In genomic region chr11:67422894-67423293, GRCh38 we compare ENCODE assay signal across 20 cellular contexts. TPM values are rescaled to one million over a fixed set of nuclear protein-coding genes. Genes with fewer than 3 reads are reported as not detected.
DNase-seq lines count a peak whose midpoint lies in the region; ATAC-seq and TF ChIP-seq lines count a peak whose summit lies in the region.
"Had no signal": no experiment of that assay in that cellular context is flagged by ENCODE, and none has a peak within 500 bp of the region (broad histone marks: within the 10 kb centered on the region; RNA-seq: fewer than 3 reads in every experiment).

No MANE protein-coding gene starts in this region.

- no peak overlapping the region for H3K27ac Mint-ChIP-seq in CD8-positive, alpha-beta T cell
- no peak overlapping the region for H3K27ac Mint-ChIP-seq in GM23338
- peak overlapping the region; percentile 5 to 36 for H3K27ac Mint-ChIP-seq in T-cell
- H3K27ac Mint-ChIP-seq: activated T-cell treated with anti-CD3 and anti-CD28 coated beads, Interleukin-2, amount 50 U/mL, for 72 hours had no signal

- H3K9me2 ChIP-seq in GM23338 (ENCODE audit: insufficient read depth) (no peaks in the 10 kb centered on the region), hepatocyte (replicated peaks; ENCODE audit: insufficient read depth) (no peaks in the 10 kb centered on the region)

- peaks cover 34% of the 10 kb centered on the region for H3K4me1 Mint-ChIP-seq in CD8-positive, alpha-beta T cell (ENCODE audit: low read depth)
- H3K4me1 Mint-ChIP-seq in GM23338 (peaks cover 9% of the 10 kb centered on the region; the same call in 2 of the 3 replicates), T-cell (peaks cover 36 to 50% (median 48%) of the 10 kb centered on the region in 3 donors)

- H3K36me3 ChIP-seq in CD8-positive, alpha-beta T cell (ENCODE audit: insufficient read depth, low read length) = no peaks in the 10 kb centered on the region
- H3K36me3 ChIP-seq in GM23338 (ENCODE audit: insufficient read depth) = no peaks in the 10 kb centered on the region
- H3K36me3 ChIP-seq in hepatocyte (replicated peaks; ENCODE audit: insufficient read depth, low read depth) = no peaks in the 10 kb centered on the region
- H3K36me3 ChIP-seq: BE2C, MG63, tibial artery had no signal

- no peak overlapping the region for H3K4me3 ChIP-seq in CD8-positive, alpha-beta T cell (ENCODE audit: low read depth, low read length)
- H3K4me3 ChIP-seq in GM23338 (no peak overlapping the region), hepatocyte (no peak overlapping the region)
- H3K4me3 ChIP-seq: MG63, skin epidermis, tibial artery had no signal

- H3K4me3 Mint-ChIP-seq in CD8-positive, alpha-beta T cell = peak overlapping the region; percentile 19
- H3K4me3 Mint-ChIP-seq in GM23338 (peak overlapping the region; percentile 4; the same call in 1 of the 3 replicates), T-cell (no peak overlapping the region)
- H3K4me3 Mint-ChIP-seq: activated T-cell treated with anti-CD3 and anti-CD28 coated beads, Interleukin-2, amount 50 U/mL, for 72 hours had no signal

- no peak for TF ChIP-seq CTCF in CD8-positive, alpha-beta T cell (IDR thresholded peaks at IDR 0.05)
- TF ChIP-seq CTCF in GM23338 (conservative IDR thresholded peaks at IDR 0.05; ENCODE audit: low read depth in 2 of 2) (no peak), hepatocyte (IDR thresholded peaks at IDR 0.05; ENCODE audit: poor library complexity) (no peak)

- intact Hi-C loops in CD8-positive, alpha-beta T cell (cut with DNase I, micrococcal nuclease) = loop anchor here in 1 of 2 experiments (5.0 kb wide), 1 partner anchor 384 kb away; no protein-coding TSS in a partner anchor

- no peaks in the 10 kb centered on the region for H3K9me3 ChIP-seq in CD8-positive, alpha-beta T cell (ENCODE audit: low read length)
- H3K9me3 ChIP-seq in hepatocyte (ENCODE audit: low read depth) = no peaks in the 10 kb centered on the region
- H3K9me3 ChIP-seq: BE2C, MG63, tibial artery had no signal

- peaks cover 5% of the 10 kb centered on the region for H3K36me3 Mint-ChIP-seq in CD8-positive, alpha-beta T cell
- H3K36me3 Mint-ChIP-seq in GM23338 (ENCODE audit: low read depth) (no peaks in the 10 kb centered on the region), T-cell (no peaks in the 10 kb centered on the region)

- CTCF ChIA-PET in CD8-positive, alpha-beta T cell (lab: Charles Lee) = interaction anchor here (0.6 to 1.4 kb wide), 4 partner anchors 15 to 132 kb away, joined by 3 to 4 read pairs (median 3); no protein-coding TSS in a partner anchor
- CTCF ChIA-PET in T-cell (lab: Charles Lee) = no interaction called here

- H3K9me3 Mint-ChIP-seq in CD8-positive, alpha-beta T cell = no peaks in the 10 kb centered on the region
- H3K9me3 Mint-ChIP-seq in GM23338 = no peaks in the 10 kb centered on the region; the same call in 2 of the 3 replicates
- no peaks in the 10 kb centered on the region for H3K9me3 Mint-ChIP-seq in T-cell
- H3K9me3 Mint-ChIP-seq: activated T-cell treated with anti-CD3 and anti-CD28 coated beads, Interleukin-2, amount 50 U/mL, for 72 hours had no signal

- ATAC-seq in CD8-positive, alpha-beta T cell = no peak
- ATAC-seq in GM23338 (no peak), T-cell (replicated peaks in 1 of 4) (no peak), HG03025 (IDR thresholded peaks at IDR 0.05; ENCODE audit: low FRiP score, unreplicated experiment) (no peak)
- ATAC-seq: activated T-cell treated with anti-CD3 and anti-CD28 coated beads, Interleukin-2, amount 50 U/mL, for 72 hours had no signal

- no peak for DNase-seq in CD8-positive, alpha-beta T cell
- DNase-seq in GM23338 (ENCODE audit: low spot score) (peak; percentile 38), T-cell (no peak), hepatocyte (ENCODE audit: low spot score) (peak; percentile 67), NCI-H774 (lab: John Stamatoyannopoulos, UW) (no peak), midbrain (lab: John Stamatoyannopoulos, UW) (no peak), cerebellar cortex (ENCODE audit: low spot score) (no peak)
- DNase-seq: activated CD4-positive, alpha-beta T cell treated with anti-CD3 and anti-CD28 coated beads for 4 hours; activated T-cell treated with anti-CD3 and anti-CD28 coated beads, Interleukin-2, amount 50 U/mL, for 72 hours; BE2C; MG63; NCI-H2081; NCI-H748 treated with DMSO at 0.1 percent for 48 hours; tibial artery had no signal

- POLR2A ChIA-PET in CD8-positive, alpha-beta T cell (lab: Charles Lee) = interaction anchor here (0.7 to 13.5 kb wide), 4 partner anchors 11 to 21 kb away, joined by 3 to 275 read pairs (median 3); partner anchors contain the start of genes PPP1CA and TBC1D10C
- POLR2A ChIA-PET in T-cell (lab: Charles Lee) = no interaction called here

- no peak overlapping the region for H3K4me2 ChIP-seq in GM23338
- H3K4me2 ChIP-seq in hepatocyte = no peak overlapping the region

- H3K27me3 ChIP-seq in CD8-positive, alpha-beta T cell (ENCODE audit: insufficient read depth, low read length) = no peaks in the 10 kb centered on the region
- 0 out of 2 replicates have a peak, but pooled peaks cover 5% of the 10 kb centered on the region for H3K27me3 ChIP-seq in GM23338 (ENCODE audit: insufficient read depth)
- no peaks in the 10 kb centered on the region for H3K27me3 ChIP-seq in hepatocyte
- H3K27me3 ChIP-seq: MG63, tibial artery had no signal

- no peaks in the 10 kb centered on the region for H3K27me3 Mint-ChIP-seq in CD8-positive, alpha-beta T cell (ENCODE audit: low read depth)
- H3K27me3 Mint-ChIP-seq in GM23338 (ENCODE audit: insufficient read depth, low read depth, poor library complexity) (peaks cover 26% of the 10 kb centered on the region), T-cell (no peaks in the 10 kb centered on the region)

- peaks cover 39% of the 10 kb centered on the region for H3K4me1 ChIP-seq in CD8-positive, alpha-beta T cell (ENCODE audit: insufficient read depth, low read length)
- H3K4me1 ChIP-seq in GM23338 (ENCODE audit: insufficient read depth) (0 out of 2 replicates have a peak, but pooled peaks cover 6% of the 10 kb centered on the region), hepatocyte (ENCODE audit: insufficient read depth) (peaks cover 10% of the 10 kb centered on the region)

- H2AFZ ChIP-seq in GM23338 = no peak overlapping the region
- H2AFZ ChIP-seq in hepatocyte = no peak overlapping the region

- H3K79me2 ChIP-seq in GM23338 (replicated peaks; ENCODE audit: insufficient read depth) (no peaks in the 10 kb centered on the region), hepatocyte (no peaks in the 10 kb centered on the region)

- H3F3A ChIP-seq in GM23338 (replicated peaks; ENCODE audit: low read depth) = peaks cover 8% of the 10 kb centered on the region; the same call in 1 of the 2 replicates

- no peaks in the 10 kb centered on the region for H4K20me1 ChIP-seq in GM23338 (replicated peaks; ENCODE audit: insufficient read depth)
- no peaks in the 10 kb centered on the region for H4K20me1 ChIP-seq in hepatocyte (ENCODE audit: insufficient read depth, poor library complexity, severe bottlenecking)

- H3K27ac ChIP-seq in CD8-positive, alpha-beta T cell (ENCODE audit: low read depth, low read length) = no peak overlapping the region
- H3K27ac ChIP-seq in GM23338 (ENCODE audit: low read depth) (no peak overlapping the region), hepatocyte (no peak overlapping the region)
- H3K27ac ChIP-seq: tibial artery had no signal

- WGBS in hepatocyte (ENCODE audit: low lambda C conversion rate, missing lambda C conversion rate) = 60% methylated on average over 6 of the region's 6 CpGs

TF ChIP-seq in GM23338, 12 proteins besides CTCF, POLR2A, EP300 and RAD21:
- TF ChIP-seq ZNF114 (CRISPR knock-in tag; IDR thresholded peaks at IDR 0.05) = no peak
- TF ChIP-seq, protein P1, sequence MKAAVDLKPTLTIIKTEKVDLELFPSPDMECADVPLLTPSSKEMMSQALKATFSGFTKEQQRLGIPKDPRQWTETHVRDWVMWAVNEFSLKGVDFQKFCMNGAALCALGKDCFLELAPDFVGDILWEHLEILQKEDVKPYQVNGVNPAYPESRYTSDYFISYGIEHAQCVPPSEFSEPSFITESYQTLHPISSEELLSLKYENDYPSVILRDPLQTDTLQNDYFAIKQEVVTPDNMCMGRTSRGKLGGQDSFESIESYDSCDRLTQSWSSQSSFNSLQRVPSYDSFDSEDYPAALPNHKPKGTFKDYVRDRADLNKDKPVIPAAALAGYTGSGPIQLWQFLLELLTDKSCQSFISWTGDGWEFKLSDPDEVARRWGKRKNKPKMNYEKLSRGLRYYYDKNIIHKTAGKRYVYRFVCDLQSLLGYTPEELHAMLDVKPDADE (IDR thresholded peaks at IDR 0.05) = no peak
- TF ChIP-seq CREB1 (CRISPR knock-in tag; IDR thresholded peaks at IDR 0.05; ENCODE audit: low read depth) = no peak
- no peak for TF ChIP-seq ZNF331 (CRISPR knock-in tag; IDR thresholded peaks at IDR 0.05; ENCODE audit: low read depth)
TF ChIP-seq in GM23338: peak in this region for 0.

RNA-seq across cellular contexts. Expression of gene RPS6KB2, which starts 5.4 kb away (rescaled TPM):
- 10 to 100 TPM; 71.8 to 76.2 TPM for total RNA-seq in CD8-positive, alpha-beta T cell
- total RNA-seq in GM23338 (2014; rRNA removed; shearing (Covaris generic)) = 41.3 and 48.2 TPM in 2 replicates
- polyA plus RNA-seq in GM23338 (2016; fragmentation: Nextera tagmentation; extraction: Ambion mirVana) = 27.7 and 29.5 TPM in 2 replicates
- total RNA-seq in T-cell = 10 to 100 TPM; 60.3 to 88.0 (median 81.9) TPM
- total RNA-seq in hepatocyte = 59.9 and 65.0 TPM in 2 replicates
- polyA plus RNA-seq in hepatocyte = 105 and 107 TPM in 2 replicates

RNA-seq across cellular contexts. Expression of gene CARNS1, which starts 7.4 kb away (rescaled TPM):
- total RNA-seq in CD8-positive, alpha-beta T cell = 10 to 100 TPM; 11.2 to 12.1 TPM
- total RNA-seq in GM23338 (2014; rRNA removed; shearing (Covaris generic)) = 0.27 and 0.76 TPM in 2 replicates
- polyA plus RNA-seq in GM23338 (2016; fragmentation: Nextera tagmentation; extraction: Ambion mirVana) = 0.52 and 0.63 TPM in 2 replicates
- 10 to 100 TPM in 2 of 5 donors, 1 to 10 TPM in 3; 5.5 to 19.1 (median 9.8) TPM for total RNA-seq in T-cell
- total RNA-seq in hepatocyte = 0.92 and 2.4 TPM in 2 replicates
- polyA plus RNA-seq in hepatocyte = 7.7 and 11.5 TPM in 2 replicates

RNA-seq across cellular contexts. Expression of gene PTPRCAP, which starts 14.6 kb away (rescaled TPM):
- total RNA-seq in CD8-positive, alpha-beta T cell = 100 to 1,000 TPM; 138 to 144 TPM
- 0.85 and 3.5 TPM in 2 replicates for total RNA-seq in GM23338 (2014; rRNA removed; shearing (Covaris generic))
- 2.7 and 3.3 TPM in 2 replicates for polyA plus RNA-seq in GM23338 (2016; fragmentation: Nextera tagmentation; extraction: Ambion mirVana)
- 100 to 1,000 TPM; 192 to 282 (median 256) TPM for total RNA-seq in T-cell
- 2.5 and 3.4 TPM in 2 replicates for total RNA-seq in hepatocyte
- 1.0 and 1.3 TPM in 2 replicates for polyA plus RNA-seq in hepatocyte
- total RNA-seq: endothelial cell of umbilical vein had no signal

RNA-seq across cellular contexts. Expression of gene TBC1D10C, which starts 19.0 kb away (rescaled TPM):
- 100 to 1,000 TPM; 197 to 201 TPM for total RNA-seq in CD8-positive, alpha-beta T cell
- total RNA-seq in GM23338 (2014; rRNA removed; shearing (Covaris generic)) = 0.31 and 0.35 TPM in 2 replicates
- polyA plus RNA-seq in GM23338 (2016; fragmentation: Nextera tagmentation; extraction: Ambion mirVana) = 0.17 and 0.31 TPM in 2 replicates
- total RNA-seq in T-cell = 100 to 1,000 TPM; 288 to 449 (median 436) TPM
- total RNA-seq in hepatocyte = 0.16 TPM in 1 of 2 replicates, not detected in the other
- polyA plus RNA-seq in hepatocyte = 0.07 and 0.26 TPM in 2 replicates
- total RNA-seq: chondrocyte, Daoy, endothelial cell of umbilical vein, osteocyte had no signal
- polyA plus RNA-seq: endothelial cell of umbilical vein had no signal

RNA-seq across cellular contexts. Expression of gene CORO1B, which starts 20.4 kb away (rescaled TPM):
- total RNA-seq in CD8-positive, alpha-beta T cell = 1 to 10 TPM; 7.5 to 9.3 TPM
- 77.5 and 91.1 TPM in 2 replicates for total RNA-seq in GM23338 (2014; rRNA removed; shearing (Covaris generic))
- polyA plus RNA-seq in GM23338 (2016; fragmentation: Nextera tagmentation; extraction: Ambion mirVana) (61.5 and 69.5 TPM in 2 replicates), hepatocyte (150 and 152 TPM in 2 replicates)
- total RNA-seq in T-cell (10 to 100 TPM; 23.0 to 39.4 (median 30.4) TPM), hepatocyte (104 and 118 TPM in 2 replicates)

Comparison
In these comparisons a context has a peak if more than half of its experiments do, and no peak if none do; other contexts are left out.
1. DNase-seq: peak in GM23338 (single experiment) and hepatocyte (single experiment); none in CD8-positive, alpha-beta T cell (0 of 7), T-cell (0 of 34), NCI-H774 (single experiment), midbrain (single experiment) and cerebellar cortex (single experiment).
2. H3K27ac Mint-ChIP-seq: peak in T-cell (2 of 2); none in CD8-positive, alpha-beta T cell (single experiment) and GM23338 (single experiment).
3. H3K4me3 Mint-ChIP-seq: peak in CD8-positive, alpha-beta T cell (single experiment) and GM23338 (single experiment); none in T-cell (0 of 3).
4. RNA of gene PTPRCAP, which starts 14.6 kb away (total RNA-seq): 192 to 282 TPM in T-cell and 138 to 144 TPM in CD8-positive, alpha-beta T cell; 0.85 to 3.5 TPM in GM23338 and 2.5 to 3.4 TPM in hepatocyte; every median in the first group is over 10 times any median in the second.